In the genomic region with DNA sequence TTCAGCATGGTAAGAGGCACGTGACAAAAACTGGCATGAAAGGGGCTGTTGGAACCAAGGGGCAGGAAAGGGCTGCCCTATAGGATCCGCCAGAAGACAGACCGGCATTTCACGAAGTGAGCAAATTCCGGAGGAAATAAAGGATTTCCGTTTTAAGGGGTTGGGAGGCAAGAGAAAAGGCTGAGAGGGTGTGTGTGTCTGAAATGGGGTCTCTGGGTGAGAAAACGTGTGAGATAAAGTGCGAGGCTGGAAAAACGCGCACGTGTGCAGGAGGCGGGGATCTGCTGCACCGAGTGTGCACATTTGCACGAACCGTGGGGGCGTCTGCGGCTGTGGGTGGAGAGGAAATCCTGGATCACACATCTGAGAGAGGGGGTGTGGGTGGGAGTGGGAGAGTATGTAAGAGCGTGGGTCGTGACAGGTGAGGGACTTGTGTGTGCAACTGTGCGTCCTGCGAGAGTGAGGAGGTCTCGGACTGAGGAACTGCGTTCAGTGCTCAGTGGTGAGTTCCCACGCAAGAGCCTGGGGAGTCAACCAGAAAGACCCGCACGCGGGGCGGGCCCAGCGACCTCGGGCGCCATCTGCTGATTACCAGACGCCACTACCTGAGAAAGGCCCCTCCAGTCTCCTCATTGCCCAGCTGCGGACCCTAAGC, we compare ENCODE assay signal across 8 cellular contexts. TPM values are rescaled to one million over a fixed set of nuclear protein-coding genes. Genes with fewer than 3 reads are reported as not detected.
DNase-seq lines count a peak whose midpoint lies in the region; ATAC-seq and TF ChIP-seq lines count a peak whose summit lies in the region.

No MANE protein-coding gene starts in this region.

- H3K4me1 ChIP-seq in RWPE2 (ENCODE audit: insufficient read depth, poor library complexity, severe bottlenecking) (no peaks in the 10 kb centered on the region), foreskin keratinocyte (no peaks in the 10 kb centered on the region), neural progenitor cell (peaks cover 5% of the 10 kb centered on the region)

- H3K9ac ChIP-seq in neural progenitor cell = no peak overlapping the region

- no peak overlapping the region for H3K27ac ChIP-seq in RWPE2 (ENCODE audit: poor library complexity, severe bottlenecking)
- no peak overlapping the region for H3K27ac ChIP-seq in foreskin keratinocyte
- H3K27ac ChIP-seq in neural progenitor cell = no peak overlapping the region

- H3K36me3 Mint-ChIP-seq in neural progenitor cell = no peaks in the 10 kb centered on the region

- no peaks in the 10 kb centered on the region for H4K20me1 ChIP-seq in neural progenitor cell (ENCODE audit: low read depth)

- peaks cover 13% of the 10 kb centered on the region for H3K4me1 Mint-ChIP-seq in neural progenitor cell

- peak overlapping the region; percentile 78 for H2AFZ ChIP-seq in neural progenitor cell (replicated peaks)

- H3K27ac Mint-ChIP-seq in neural progenitor cell = peak overlapping the region; percentile 36

- H3K27me3 ChIP-seq in RWPE2 (ENCODE audit: insufficient read depth, poor library complexity, severe bottlenecking) = peaks cover 5% of the 10 kb centered on the region
- H3K27me3 ChIP-seq in foreskin keratinocyte = peaks cover 20% of the 10 kb centered on the region
- H3K27me3 ChIP-seq in neural progenitor cell = peaks cover 21% of the 10 kb centered on the region

- H3K4me3 ChIP-seq in RWPE2 (ENCODE audit: severe bottlenecking) (peak overlapping the region; percentile 6), neural progenitor cell (peak overlapping the region; percentile 38)

- H3K79me2 ChIP-seq in neural progenitor cell (ENCODE audit: low read depth) = no peaks in the 10 kb centered on the region

- DNase-seq in DMS153 treated with DMSO at 0.1 percent for 48 hours (lab: John Stamatoyannopoulos, UW; ENCODE audit: unreplicated experiment) (peak; percentile 21), DMS153 (lab: John Stamatoyannopoulos, UW) (no peak), Kasumi-1 (lab: John Stamatoyannopoulos, UW) (peak; percentile 83 to 87), RWPE2 (ENCODE audit: low spot score) (no peak), foreskin keratinocyte (no peak), neural progenitor cell (ENCODE audit: low spot score) (peak; percentile 86)
- peak; percentile 92 for DNase-seq in activated effector memory CD4-positive, alpha-beta T cell treated with anti-CD3 and anti-CD28 coated beads, Interleukin-2, amount 50 U/mL, for 16 hours
- peak; percentile 83 for DNase-seq in stimulated activated naive CD8-positive, alpha-beta T cell treated with anti-CD3 and anti-CD28 coated beads, Interleukin-15, Interleukin-2, amounts not matched to agents 100 U/mL and 50 U/mL, for 24 hours

- ATAC-seq in RWPE2 (ENCODE audit: low read depth) (peak; percentile 88), foreskin keratinocyte (peak; percentile 67)
- ATAC-seq in stimulated activated naive CD8-positive, alpha-beta T cell treated with anti-CD3 and anti-CD28 coated beads, Interleukin-15, Interleukin-2, amounts not matched to agents 100 U/mL and 50 U/mL, for 24 hours = peak; percentile 91

- H3K9me3 Mint-ChIP-seq in neural progenitor cell = peaks cover 13% of the 10 kb centered on the region

- H3F3A ChIP-seq in neural progenitor cell (ENCODE audit: low read depth) = no peaks in the 10 kb centered on the region

- TF ChIP-seq CTCF in RWPE2 (IDR thresholded peaks at IDR 0.05; ENCODE audit: poor library complexity, severe bottlenecking) (peak; percentile 85), foreskin keratinocyte (conservative IDR thresholded peaks at IDR 0.05) (peak; percentile 75), neural progenitor cell (IDR thresholded peaks at IDR 0.05) (peak; percentile 79)

- H3K36me3 ChIP-seq in RWPE2 (ENCODE audit: low read depth) (no peaks in the 10 kb centered on the region), neural progenitor cell (no peaks in the 10 kb centered on the region)

- peak overlapping the region; percentile 71 for H3K4me3 Mint-ChIP-seq in neural progenitor cell

- H3K9me3 ChIP-seq in RWPE2 (ENCODE audit: severe bottlenecking) (peaks cover 2% of the 10 kb centered on the region), neural progenitor cell (ENCODE audit: low read depth) (no peaks in the 10 kb centered on the region)

- H3K27me3 Mint-ChIP-seq in neural progenitor cell (ENCODE audit: insufficient read depth, low read depth) = peaks cover 10% of the 10 kb centered on the region

- peak overlapping the region; percentile 72 for H3K4me2 ChIP-seq in neural progenitor cell

RNA-seq across cellular contexts. Expression of a gene that starts 37.0 kb away (rescaled TPM):
- 0.10 and 0.28 TPM in 2 replicates for total RNA-seq in foreskin keratinocyte
- 0.04 TPM in 2 replicates for polyA plus RNA-seq in foreskin keratinocyte
- 0.46 and 0.71 TPM in 2 replicates for total RNA-seq in neural progenitor cell (ENCODE audit: low replicate concordance)

RNA-seq across cellular contexts. Expression of a gene that starts 56.6 kb away (rescaled TPM):
- 3.7 and 5.5 TPM in 2 replicates for total RNA-seq in foreskin keratinocyte
- 4.7 and 7.1 TPM in 2 replicates for polyA plus RNA-seq in foreskin keratinocyte
- total RNA-seq in neural progenitor cell (ENCODE audit: low replicate concordance) = not detected in 2 replicates

Comparison
In these comparisons a context has a peak if more than half of its experiments do, and no peak if none do; other contexts are left out.
1. DNase-seq: peak in DMS153 treated with DMSO at 0.1 percent for 48 hours (single experiment), Kasumi-1 (2 of 2), activated effector memory CD4-positive, alpha-beta T cell treated with anti-CD3 and anti-CD28 coated beads, Interleukin-2, amount 50 U/mL, for 16 hours (single experiment), neural progenitor cell (single experiment) and stimulated activated naive CD8-positive, alpha-beta T cell treated with anti-CD3 and anti-CD28 coated beads, Interleukin-15, Interleukin-2, amounts not matched to agents 100 U/mL and 50 U/mL, for 24 hours (single experiment); none in DMS153 (single experiment), RWPE2 (single experiment) and foreskin keratinocyte (0 of 2).
2. Peak in every context shown above with its lines, with median percentiles within 50 percentile points of each other: ATAC-seq and CTCF ChIP-seq.